30 cellular contexts compared by ENCODE assay signal in genomic region chrX:100721328-100721727, GRCh38. TPM values are rescaled to one million over a fixed set of nuclear protein-coding genes. Genes with fewer than 3 reads are reported as not detected.
"Had no signal": no experiment of that assay in that cellular context is flagged by ENCODE, and none has a peak within 500 bp of the region (broad histone marks: within the 10 kb centered on the region; RNA-seq: fewer than 3 reads in every experiment).

No MANE protein-coding gene starts in this region.

- H3K27me3 ChIP-seq: brain microvascular endothelial cell had no signal

- H3K36me3 ChIP-seq: brain microvascular endothelial cell had no signal

- H3K4me2 ChIP-seq: PC-9 had no signal

- H3K27ac ChIP-seq: brain microvascular endothelial cell, PC-9, RWPE1, VCaP had no signal

- H2AFZ ChIP-seq: PC-9 had no signal

- H3K4me3 ChIP-seq: PC-9 had no signal

- DNase-seq: activated CD4-positive, alpha-beta memory T cell treated with anti-CD3 and anti-CD28 coated beads, Interleukin-2, amount 10 ng/mL, durations not matched to agents 7 days and 5 days; activated CD4-positive, alpha-beta T cell treated with anti-CD3 and anti-CD28 coated beads for 1 hour; activated CD4-positive, alpha-beta T cell treated with anti-CD3 and anti-CD28 coated beads for 48 hours; activated CD4-positive, CD25-positive, alpha-beta regulatory T cell; activated CD8-positive, alpha-beta memory T cell treated with anti-CD3 and anti-CD28 coated beads for 24 hours; activated CD8-positive, alpha-beta memory T cell treated with anti-CD3 and anti-CD28 coated beads, Interleukin-2, amount 10 ng/mL, durations not matched to agents 7 days and 5 days; activated CD8-positive, alpha-beta memory T cell treated with anti-CD3 and anti-CD28 coated beads, Interleukin-2, amount 50 U/mL, for 48 hours; activated effector memory CD4-positive, alpha-beta T cell treated with Interleukin-2 at 50 U/mL for 16 hours; activated naive CD4-positive, alpha-beta T cell treated with anti-CD3 and anti-CD28 coated beads, Interleukin-2, amount 10 ng/mL, durations not matched to agents 7 days and 5 days; activated naive CD8-positive, alpha-beta T cell treated with anti-CD3 and anti-CD28 coated beads, Interleukin-2, amount 50 U/mL, for 24 hours; activated T-cell treated with anti-CD3 and anti-CD28 coated beads, Interleukin-2, amount 50 U/mL, for 48 hours; anterior cingulate cortex; brain microvascular endothelial cell; central memory CD4-positive, alpha-beta T cell; Karpas-422; KBM-7; NCI-H1436 treated with DMSO at 0.1 percent for 48 hours; NCI-H187 treated with DMSO at 0.1 percent for 48 hours; NCI-H2081; NCI-H446; NK-92 treated with Interleukin-12 subunit alpha and Interleukin-12 subunit beta, amount 100 ng/mL, for 24 hours; SIG-M5; SW 1271; T-helper 1 cell; T-helper 2 cell; T-helper 9 cell had no signal

- ATAC-seq: activated CD8-positive, alpha-beta memory T cell treated with anti-CD3 and anti-CD28 coated beads, Interleukin-2, amount 10 ng/mL, durations not matched to agents 7 days and 5 days; activated naive CD8-positive, alpha-beta T cell treated with anti-CD3 and anti-CD28 coated beads, Interleukin-2, amount 50 U/mL, for 24 hours; Right ventricle myocardium inferior had no signal

RNA-seq across cellular contexts. Expression of gene SYTL4, which starts 10.6 kb away (rescaled TPM):
- total RNA-seq: activated CD4-positive, alpha-beta memory T cell treated with anti-CD3 and anti-CD28 coated beads, Interleukin-2, amount 10 ng/mL, durations not matched to agents 7 days and 5 days; activated CD8-positive, alpha-beta memory T cell treated with anti-CD3 and anti-CD28 coated beads, Interleukin-2, amount 10 ng/mL, durations not matched to agents 7 days and 5 days had no signal
